24 cellular contexts compared by ENCODE assay signal in genomic region chr12:116284401-116284800, GRCh38. TPM values are rescaled to one million over a fixed set of nuclear protein-coding genes. Genes with fewer than 3 reads are reported as not detected.
DNase-seq lines count a peak whose midpoint lies in the region; ATAC-seq, FAIRE-seq and TF ChIP-seq lines count a peak whose summit lies in the region.
"Had no signal": no experiment of that assay in that cellular context is flagged by ENCODE, and none has a peak within 500 bp of the region (broad histone marks: within the 10 kb centered on the region; RNA-seq: fewer than 3 reads in every experiment).

No MANE protein-coding gene starts in this region.

- intact Hi-C loops in K562 (cut with micrococcal nuclease), result loop anchor here (5.0 kb wide), 1 partner anchor 143 kb away; no protein-coding TSS in a partner anchor

- H2AK5ac ChIP-seq in mesendoderm (ENCODE audit: low read length), result no peak overlapping the region

- H3K23ac ChIP-seq in mesendoderm (ENCODE audit: low read length), result peak overlapping the region; percentile 37

- TF ChIP-seq EP300 in K562 (IDR thresholded peaks at IDR 0.05; ENCODE audit: low read length), result no peak

- no peak overlapping the region for H2BK120ac ChIP-seq in mesendoderm (ENCODE audit: low read depth, low read length)

- in situ Hi-C loops in K562 (cut with MboI), result no loop called here

- no peaks in the 10 kb centered on the region for H3K79me2 ChIP-seq in K562 (ENCODE audit: control insufficient read depth, insufficient read depth, low read length)
- no peaks in the 10 kb centered on the region for H3K79me2 ChIP-seq in mesendoderm (ENCODE audit: control insufficient read depth, insufficient read depth, low read length)

- no peaks in the 10 kb centered on the region for H3K27me3 ChIP-seq in BLaER1 treated with 17β-estradiol and CSF1 and Interleukin-3, amounts not matched to agents 10 nM and 100 nM
- H3K27me3 ChIP-seq in K562 (ENCODE audit: control insufficient read depth in 2 of 2, insufficient read depth in 2 of 2, low read length in 2 of 2), result no peaks in the 10 kb centered on the region
- no peaks in the 10 kb centered on the region for H3K27me3 ChIP-seq in mesendoderm (ENCODE audit: insufficient read depth, low read length, poor library complexity)
- H3K27me3 ChIP-seq: colonic mucosa, right lobe of liver, SJCRH30 had no signal

- WGBS in K562 (ENCODE audit: insufficient coverage, low coverage, missing lambda C conversion rate), result 65% methylated on average over 5 of the region's 5 CpGs
- WGBS in mesendoderm (ENCODE audit: extremely low coverage, insufficient coverage, low lambda C conversion rate), result no CpG with 5 or more reads among the region's 5 CpGs

- no peak overlapping the region for H3K4ac ChIP-seq in mesendoderm (ENCODE audit: low read depth, low read length)

- ATAC-seq in K562, result no peak
- ATAC-seq in GM19324 (IDR thresholded peaks at IDR 0.05; ENCODE audit: low FRiP score, unreplicated experiment), result no peak
- ATAC-seq in HG03135 (IDR thresholded peaks at IDR 0.05; ENCODE audit: unreplicated experiment), result no peak
- ATAC-seq: effector memory CD8-positive, alpha-beta T cell; esophagus mucosa; natural killer cell treated with Interleukin-12 subunit alpha and Interleukin-12 subunit beta and Interleukin-15 and Interleukin-18, amount 100 ng/mL, for 72 hours; right lobe of liver had no signal

- no TSS peak for BruUV-seq in K562 (replicated peaks; lab: Mats Ljungman, UMichigan)

- H3K27ac ChIP-seq in BLaER1 treated with 17β-estradiol and CSF1 and Interleukin-3, amounts not matched to agents 10 nM and 100 nM, result peak overlapping the region in 2 of 11 experiments; percentile 5 to 9; a peak in 2 of 22 replicates
- no peak overlapping the region for H3K27ac ChIP-seq in K562 (ENCODE audit: extremely low read depth, low read depth, low read length)
- no peak overlapping the region for H3K27ac ChIP-seq in mesendoderm (ENCODE audit: low read depth, low read length)
- H3K27ac ChIP-seq: C4-2B, colonic mucosa, right lobe of liver, SJCRH30 had no signal

- POLR2A ChIA-PET in K562 (lab: Yijun Ruan, JAX), result interaction anchor here (0.6 to 1.2 kb wide), 3 partner anchors 8 to 11 kb away, joined by 3 read pairs; no protein-coding TSS in a partner anchor

- H2BK5ac ChIP-seq in mesendoderm (ENCODE audit: low read length), result no peak overlapping the region

- no peaks in the 10 kb centered on the region for H3K36me3 ChIP-seq in BLaER1 treated with 17β-estradiol and CSF1 and Interleukin-3, amounts not matched to agents 10 nM and 100 nM
- no peaks in the 10 kb centered on the region for H3K36me3 ChIP-seq in K562 (ENCODE audit: control insufficient read depth, insufficient read depth, low read length)
- no peaks in the 10 kb centered on the region for H3K36me3 ChIP-seq in mesendoderm (ENCODE audit: control insufficient read depth, insufficient read depth, low read length)
- H3K36me3 ChIP-seq: colonic mucosa, right lobe of liver, SJCRH30 had no signal

- TF ChIP-seq CTCF in K562 (IDR thresholded peaks at IDR 0.05 in 2 of 3, conservative IDR thresholded peaks at IDR 0.05 in 1 of 3; ENCODE audit: insufficient read depth in 2 of 3, low read depth in 1 of 3, low read length in 3 of 3), result no peak

- H2AFZ ChIP-seq in K562 (ENCODE audit: low read depth, low read length), result no peak overlapping the region

- no peak overlapping the region for H3K4me3 ChIP-seq in BLaER1 treated with 17β-estradiol and CSF1 and Interleukin-3, amounts not matched to agents 10 nM and 100 nM
- H3K4me3 ChIP-seq in K562, result no peak overlapping the region
- no peak overlapping the region for H3K4me3 ChIP-seq in mesendoderm (ENCODE audit: low read length)
- H3K4me3 ChIP-seq: colonic mucosa, right lobe of liver, SJCRH30 had no signal

- H3K9me3 ChIP-seq in BLaER1 treated with 17β-estradiol and CSF1 and Interleukin-3, amounts not matched to agents 10 nM and 100 nM (replicated peaks in 1 of 11), result no peaks in the 10 kb centered on the region
- H3K9me3 ChIP-seq in K562 (replicated peaks; ENCODE audit: control insufficient read depth, insufficient read depth, low read depth, low read length), result no peaks in the 10 kb centered on the region
- H3K9me3 ChIP-seq: colonic mucosa, right lobe of liver, SJCRH30 had no signal

- no peak for TF ChIP-seq RAD21 in K562 (CRISPR knock-in tag; conservative IDR thresholded peaks at IDR 0.05 in 1 of 2, IDR thresholded peaks at IDR 0.05 in 1 of 2)

- no peak overlapping the region for H2BK15ac ChIP-seq in mesendoderm (replicated peaks; ENCODE audit: low read depth)

- H3K9me1 ChIP-seq in K562 (ENCODE audit: control insufficient read depth, insufficient read depth, low read length), result no peaks in the 10 kb centered on the region

- no peak overlapping the region for H4K8ac ChIP-seq in mesendoderm (ENCODE audit: low read depth, low read length)

- no peak for FAIRE-seq in K562 (lab: Jason Lieb, UNC)

- no peak overlapping the region for H3K18ac ChIP-seq in mesendoderm (ENCODE audit: low read length)

- TF ChIP-seq POLR2A in K562 (conservative IDR thresholded peaks at IDR 0.05), result no peak

- no peaks in the 10 kb centered on the region for H3K79me1 ChIP-seq in mesendoderm (ENCODE audit: low read length)

- H3K9ac ChIP-seq in BLaER1 treated with 17β-estradiol and CSF1 and Interleukin-3, amounts not matched to agents 10 nM and 100 nM, result no peak overlapping the region
- H3K9ac ChIP-seq in K562 (ENCODE audit: insufficient read depth in 1 of 2, low read depth in 2 of 2, low read length in 2 of 2) (no peak overlapping the region), mesendoderm (ENCODE audit: low read length) (no peak overlapping the region)

- H4K20me1 ChIP-seq in BLaER1 treated with 17β-estradiol and CSF1 and Interleukin-3, amounts not matched to agents 10 nM and 100 nM, result no peaks in the 10 kb centered on the region
- H4K20me1 ChIP-seq in K562 (replicated peaks; ENCODE audit: control insufficient read depth, insufficient read depth, low read length), result no peaks in the 10 kb centered on the region

- H3K4me2 ChIP-seq in BLaER1 treated with 17β-estradiol and CSF1 and Interleukin-3, amounts not matched to agents 10 nM and 100 nM, result peak overlapping the region in 7 of 11 experiments; percentile 1 to 63 (median 26); a peak in 10 of 22 replicates
- H3K4me2 ChIP-seq in K562 (ENCODE audit: insufficient read depth, low read length) (no peak overlapping the region), mesendoderm (ENCODE audit: low read length) (no peak overlapping the region)

- peaks cover 20 to 57% (median 39%) of the 10 kb centered on the region in 10 experiments for H3K4me1 ChIP-seq in BLaER1 treated with 17β-estradiol and CSF1 and Interleukin-3, amounts not matched to agents 10 nM and 100 nM
- peaks cover 6 to 18% of the 10 kb centered on the region in 2 experiments; a peak in 4 of 5 replicates for H3K4me1 ChIP-seq in K562 (replicated peaks in 1 of 2; ENCODE audit: control insufficient read depth in 2 of 2, insufficient read depth in 2 of 2, low read length in 2 of 2)
- peaks cover 6% of the 10 kb centered on the region for H3K4me1 ChIP-seq in mesendoderm (ENCODE audit: control insufficient read depth, low read depth, low read length)
- H3K4me1 ChIP-seq: right lobe of liver, SJCRH30 had no signal

- no peak overlapping the region for H3K56ac ChIP-seq in mesendoderm (ENCODE audit: low read length)

- CTCF ChIA-PET in K562 (lab: Yijun Ruan, JAX; ENCODE audit: low intra/inter-chr PET ratio), result no interaction called here

- no peak overlapping the region for H4K5ac ChIP-seq in mesendoderm (ENCODE audit: low read length)

- DNase-seq in NOMO-1 treated with dmso at 0.1 percent for 144 hours (lab: John Stamatoyannopoulos, UW; ENCODE audit: unreplicated experiment) (peak; percentile 70), K562 (ENCODE audit: extremely low read depth in 1 of 4, low spot score in 3 of 4) (no peak), mesendoderm (no peak), NCI-H2196 (lab: John Stamatoyannopoulos, UW; ENCODE audit: unreplicated experiment) (no peak), NCI-H1417 treated with DMSO at 0.1 percent for 48 hours (lab: John Stamatoyannopoulos, UW) (no peak)
- DNase-seq: activated CD4-positive, alpha-beta memory T cell treated with anti-CD3 and anti-CD28 coated beads for 36 hours; activated CD4-positive, CD25-positive, alpha-beta regulatory T cell; activated effector memory CD4-positive, alpha-beta T cell treated with anti-CD3 and anti-CD28 coated beads, Interleukin-2, amount 50 U/mL, for 16 hours; colonic mucosa; effector memory CD8-positive, alpha-beta T cell; H9; MM.1S; NCI-H2029; NCI-H345; NCI-H82; right lobe of liver; SJCRH30; substantia nigra had no signal

TF ChIP-seq in K562, 482 proteins besides CTCF, POLR2A, EP300 and RAD21 (continues in another document):
- TF ChIP-seq POLR3A (IDR thresholded peaks at IDR 0.05; ENCODE audit: borderline replicate concordance, extremely low read depth, insufficient read depth, insufficient read length), result peak; percentile 21
- peak; percentile 38 for TF ChIP-seq TBP (optimal IDR thresholded peaks at IDR 0.05; ENCODE audit: low read depth, low read length)

RNA-seq across cellular contexts. Expression of gene MED13L, which starts 6.9 kb away (rescaled TPM):
- total RNA-seq in K562 (2011; cell fraction: chromatin; rRNA removed; ENCODE audit: low replicate concordance), result 259 and 607 TPM in 2 replicates
- 97.6 and 127 TPM in 2 replicates for total RNA-seq in K562 (2011; cell fraction: nucleolus; rRNA removed)
- total RNA-seq in K562 (2011; cell fraction: nucleoplasm; rRNA removed), result 277 and 397 TPM in 2 replicates
- total RNA-seq in K562 (2014; rRNA removed) (29.3 and 32.5 TPM in 2 replicates), K562 (2014; rRNA removed; fragmentation: Illumina TruSeq; extraction: Trizol) (71.9 and 82.3 TPM in 2 replicates), K562 (2015; rRNA removed; fragmentation: Illumina TruSeq; extraction: Trizol) (70.1 and 70.8 TPM in 2 replicates), K562 (2021) (76.9 and 90.3 TPM in 2 replicates)
- polyA plus RNA-seq in K562 (2011; rRNA removed) (45.8 and 48.0 TPM in 2 replicates), K562 (2014; fragmentation: Illumina TruSeq; extraction: Trizol) (34.0 and 36.9 TPM in 2 replicates), K562 (2014; fragmentation: Nextera tagmentation; extraction: Ambion mirVana) (10 to 100 TPM; 13.4 to 22.0 TPM), K562 (2014; rRNA removed) (25.7 and 26.8 TPM in 2 replicates)
- polyA plus RNA-seq in K562 (2011; cell fraction: cytosol; rRNA removed), result 26.1 and 36.3 TPM in 2 replicates
- polyA plus RNA-seq in K562 (2011; cell fraction: nucleus; rRNA removed), result 102 and 117 TPM in 2 replicates
- polyA plus RNA-seq in K562 (2012), result 29.2 and 39.4 TPM in 2 replicates
- polyA minus RNA-seq in K562 (2011; rRNA and poly(A)+ RNA removed), result 279 and 322 TPM in 2 replicates
- polyA minus RNA-seq in K562 (2011; cell fraction: cytosol; rRNA and poly(A)+ RNA removed), result 59.1 and 73.6 TPM in 2 replicates
- 174 and 313 TPM in 2 replicates for polyA minus RNA-seq in K562 (2011; cell fraction: nucleus; rRNA and poly(A)+ RNA removed)
- 25.0 TPM for polyA plus RNA-seq in mesendoderm (2013, experiment 1 of 2)
- polyA plus RNA-seq in mesendoderm (2013, experiment 2 of 2), result 25.0 TPM

Comparison
In these comparisons a context has a peak if more than half of its experiments do, and no peak if none do; other contexts are left out.
1. H3K4me2 ChIP-seq: peak in BLaER1 treated with 17β-estradiol and CSF1 and Interleukin-3, amounts not matched to agents 10 nM and 100 nM (7 of 11); none in K562 (single experiment) and mesendoderm (single experiment).